3 cellular contexts compared by ENCODE assay signal in genomic region chr6:132079286-132079685, GRCh38.
"Had no signal": no experiment of that assay in that cellular context is flagged by ENCODE, and none has a peak within 500 bp of the region (broad histone marks: within the 10 kb centered on the region; RNA-seq: fewer than 3 reads in every experiment).

No MANE protein-coding gene starts in this region.

- ATAC-seq: GM12878 had no signal

- H3K4me3 ChIP-seq: GM12878 had no signal

- DNase-seq: GDM1, GF-D8 had no signal
